ENCODE assay signal across 23 cellular contexts in the genomic region with DNA sequence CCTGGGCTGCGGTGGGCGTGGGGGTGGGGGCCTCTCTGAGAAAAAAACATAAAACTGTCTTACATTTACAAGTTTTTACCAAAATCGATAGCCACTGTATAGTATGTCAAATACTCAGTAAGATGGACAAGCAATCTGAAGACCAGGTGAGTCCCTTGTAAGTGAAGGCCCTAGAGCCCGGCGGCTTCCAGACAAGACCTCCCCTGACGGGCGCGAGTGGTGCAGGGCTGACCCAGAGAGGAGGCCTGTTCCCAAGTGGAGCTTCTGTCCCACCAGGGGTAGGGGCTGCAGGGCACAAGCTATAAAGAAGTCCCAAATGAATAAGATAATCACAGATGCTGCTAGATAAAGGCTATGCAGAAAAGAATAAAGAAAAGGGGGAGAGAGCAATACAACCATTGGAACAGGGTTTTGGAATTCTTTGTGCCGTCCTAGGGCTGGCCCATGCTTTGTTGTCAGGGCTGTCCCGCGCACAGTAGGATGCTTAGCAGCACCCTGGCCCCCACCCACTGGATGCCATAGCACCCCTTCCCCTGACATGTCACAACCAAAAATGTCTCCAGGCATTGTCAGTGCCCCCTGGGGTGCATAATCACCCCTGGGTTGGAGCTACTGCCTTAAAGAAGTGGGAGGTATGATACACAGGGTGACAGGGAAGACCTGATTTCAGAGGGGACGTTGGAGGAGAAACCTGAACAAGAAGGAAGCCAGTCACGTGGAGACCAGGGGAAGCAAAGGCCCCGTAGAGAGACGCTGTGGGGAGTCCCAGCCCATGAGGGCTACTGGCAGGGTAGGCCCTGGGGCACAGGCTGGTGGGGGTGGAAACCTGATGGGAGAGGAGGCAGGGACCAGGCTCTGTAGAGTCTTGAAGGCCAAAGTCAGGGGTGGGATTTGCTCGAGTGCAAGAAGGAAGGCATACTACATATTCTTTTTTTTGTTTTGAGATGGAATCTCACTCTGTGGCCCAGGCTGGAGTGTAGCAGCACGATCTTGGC. TPM values are rescaled to one million over a fixed set of nuclear protein-coding genes. Genes with fewer than 3 reads are reported as not detected.
DNase-seq lines count a peak whose midpoint lies in the region; ATAC-seq and TF ChIP-seq lines count a peak whose summit lies in the region.
"Had no signal": no experiment of that assay in that cellular context is flagged by ENCODE, and none has a peak within 500 bp of the region (broad histone marks: within the 10 kb centered on the region; RNA-seq: fewer than 3 reads in every experiment).

No MANE protein-coding gene starts in this region.

- no peak overlapping the region for H3K27ac Mint-ChIP-seq in natural killer cell treated with Interleukin-12 subunit alpha and Interleukin-12 subunit beta and Interleukin-15 and Interleukin-18, amount 100 ng/mL, for 72 hours
- H3K27ac Mint-ChIP-seq in natural killer cell (no peak overlapping the region), neural crest cell (ENCODE audit: unreplicated experiment) (peak overlapping the region; percentile 8)
- H3K27ac Mint-ChIP-seq in dendritic cell treated with granulocyte-macrophage colony-stimulating factor and Interleukin-4, amounts not matched to agents 40 ng/mL and 50 ng/mL, for 4 days: peak overlapping the region; percentile 28
- H3K27ac Mint-ChIP-seq: activated CD4-positive, alpha-beta T cell treated with anti-CD3 and anti-CD28 coated beads, Interleukin-2, amount 10 ng/mL, durations not matched to agents 24 days and 14 days; activated naive CD8-positive, alpha-beta T cell; B cell; WTC11 had no signal

- no peaks in the 10 kb centered on the region for H3K36me3 Mint-ChIP-seq in natural killer cell treated with Interleukin-12 subunit alpha and Interleukin-12 subunit beta and Interleukin-15 and Interleukin-18, amount 100 ng/mL, for 72 hours
- H3K36me3 Mint-ChIP-seq in natural killer cell (no peaks in the 10 kb centered on the region), neural crest cell (ENCODE audit: low read depth) (no peaks in the 10 kb centered on the region)
- H3K36me3 Mint-ChIP-seq in dendritic cell treated with granulocyte-macrophage colony-stimulating factor and Interleukin-4, amounts not matched to agents 40 ng/mL and 50 ng/mL, for 4 days (ENCODE audit: low read depth): peaks cover 16% of the 10 kb centered on the region
- H3K36me3 Mint-ChIP-seq: activated naive CD8-positive, alpha-beta T cell; WTC11 had no signal

- H3K27me3 Mint-ChIP-seq in natural killer cell treated with Interleukin-12 subunit alpha and Interleukin-12 subunit beta and Interleukin-15 and Interleukin-18, amount 100 ng/mL, for 72 hours: peaks cover 5 to 8% of the 10 kb centered on the region in 2 donors
- H3K27me3 Mint-ChIP-seq in natural killer cell (ENCODE audit: low read depth in 2 of 2) (peaks cover 4 to 6% of the 10 kb centered on the region in 2 donors), neural crest cell (ENCODE audit: low read depth) (peaks cover 3% of the 10 kb centered on the region)
- H3K27me3 Mint-ChIP-seq in dendritic cell treated with granulocyte-macrophage colony-stimulating factor and Interleukin-4, amounts not matched to agents 40 ng/mL and 50 ng/mL, for 4 days: peaks cover 19% of the 10 kb centered on the region
- H3K27me3 Mint-ChIP-seq: activated naive CD8-positive, alpha-beta T cell; B cell had no signal

- TF ChIP-seq CTCF in natural killer cell (IDR thresholded peaks at IDR 0.05) (no peak), neural crest cell (conservative IDR thresholded peaks at IDR 0.05) (no peak)

- peak; percentile 34 to 41 for ATAC-seq in natural killer cell treated with Interleukin-12 subunit alpha and Interleukin-12 subunit beta and Interleukin-15 and Interleukin-18, amount 100 ng/mL, for 72 hours
- no peak for ATAC-seq in natural killer cell
- ATAC-seq in sciatic nerve: no peak
- ATAC-seq: left lobe of liver; stimulated activated naive CD8-positive, alpha-beta T cell treated with anti-CD3 and anti-CD28 coated beads, Interleukin-15, Interleukin-2, amounts not matched to agents 100 U/mL and 50 U/mL, for 24 hours; WTC11 had no signal

- H3K4me1 Mint-ChIP-seq in natural killer cell treated with Interleukin-12 subunit alpha and Interleukin-12 subunit beta and Interleukin-15 and Interleukin-18, amount 100 ng/mL, for 72 hours (ENCODE audit: low read depth in 2 of 2): no peaks in the 10 kb centered on the region
- H3K4me1 Mint-ChIP-seq in natural killer cell (no peaks in the 10 kb centered on the region), neural crest cell (peaks cover 14% of the 10 kb centered on the region)
- peaks cover 48% of the 10 kb centered on the region for H3K4me1 Mint-ChIP-seq in dendritic cell treated with granulocyte-macrophage colony-stimulating factor and Interleukin-4, amounts not matched to agents 40 ng/mL and 50 ng/mL, for 4 days (ENCODE audit: low read depth)
- H3K4me1 Mint-ChIP-seq: activated CD4-positive, alpha-beta T cell treated with anti-CD3 and anti-CD28 coated beads, Interleukin-2, amount 10 ng/mL, durations not matched to agents 24 days and 14 days had no signal

- no peaks in the 10 kb centered on the region for H3K9me3 Mint-ChIP-seq in natural killer cell treated with Interleukin-12 subunit alpha and Interleukin-12 subunit beta and Interleukin-15 and Interleukin-18, amount 100 ng/mL, for 72 hours
- H3K9me3 Mint-ChIP-seq in natural killer cell (no peaks in the 10 kb centered on the region), neural crest cell (no peaks in the 10 kb centered on the region)
- H3K9me3 Mint-ChIP-seq in dendritic cell treated with granulocyte-macrophage colony-stimulating factor and Interleukin-4, amounts not matched to agents 40 ng/mL and 50 ng/mL, for 4 days: no peaks in the 10 kb centered on the region
- H3K9me3 Mint-ChIP-seq: activated CD4-positive, alpha-beta T cell treated with anti-CD3 and anti-CD28 coated beads, Interleukin-2, amount 10 ng/mL, durations not matched to agents 24 days and 14 days; WTC11 had no signal

- H3K4me3 Mint-ChIP-seq in natural killer cell treated with Interleukin-12 subunit alpha and Interleukin-12 subunit beta and Interleukin-15 and Interleukin-18, amount 100 ng/mL, for 72 hours: no peak overlapping the region
- H3K4me3 Mint-ChIP-seq in natural killer cell (no peak overlapping the region), neural crest cell (no peak overlapping the region)
- no peak overlapping the region for H3K4me3 Mint-ChIP-seq in dendritic cell treated with granulocyte-macrophage colony-stimulating factor and Interleukin-4, amounts not matched to agents 40 ng/mL and 50 ng/mL, for 4 days
- H3K4me3 Mint-ChIP-seq: activated CD4-positive, alpha-beta T cell treated with anti-CD3 and anti-CD28 coated beads, Interleukin-2, amount 10 ng/mL, durations not matched to agents 24 days and 14 days; activated naive CD8-positive, alpha-beta T cell; B cell; WTC11 had no signal

- intact Hi-C loops in natural killer cell (cut with micrococcal nuclease) (no loop called here), sciatic nerve (cut with DNase I) (no loop called here)
- intact Hi-C loops in dendritic cell treated with granulocyte-macrophage colony-stimulating factor and Interleukin-4, amounts not matched to agents 40 ng/mL and 50 ng/mL, for 4 days (cut with micrococcal nuclease): no loop called here

- no peak for DNase-seq in natural killer cell treated with Interleukin-12 subunit alpha and Interleukin-12 subunit beta and Interleukin-15 and Interleukin-18, amount 100 ng/mL, for 72 hours (ENCODE audit: low spot score)
- DNase-seq in natural killer cell: no peak
- DNase-seq in neural crest cell (ENCODE audit: low read depth, low spot score): no peak
- DNase-seq in sciatic nerve (ENCODE audit: low spot score): no peak
- DNase-seq in NOMO-1 treated with dmso at 0.1 percent for 144 hours (lab: John Stamatoyannopoulos, UW; ENCODE audit: unreplicated experiment): no peak
- no peak for DNase-seq in AML-193 (lab: John Stamatoyannopoulos, UW)
- DNase-seq: activated CD4-positive, alpha-beta T cell treated with anti-CD3 and anti-CD28 coated beads, Interleukin-2, amount 10 ng/mL, durations not matched to agents 24 days and 14 days; effector memory CD4-positive, alpha-beta T cell; Karpas-422; NCI-H1436; NCI-H2081 treated with DMSO at 0.1 percent for 48 hours; NCI-H345; NCI-H748 treated with DMSO at 0.1 percent for 48 hours; small intestine; stimulated activated CD4-positive, alpha-beta T cell treated with anti-CD3 and anti-CD28 coated beads, Interleukin-1b, Interleukin-23, amount 100 ng/mL, for 48 hours; stimulated activated naive CD8-positive, alpha-beta T cell treated with anti-CD3 and anti-CD28 coated beads, Interleukin-15, Interleukin-2, amounts not matched to agents 100 U/mL and 50 U/mL, for 24 hours; T-helper 1 cell had no signal

RNA-seq across cellular contexts. Expression of a gene that starts 43.1 kb away (rescaled TPM):
- under 1 TPM in 1 of 2 donors, not detected in 1; 0.95 TPM for total RNA-seq in natural killer cell treated with Interleukin-12 subunit alpha and Interleukin-12 subunit beta and Interleukin-15 and Interleukin-18, amount 100 ng/mL, for 72 hours
- total RNA-seq in natural killer cell: 10 to 100 TPM in 1 of 3 donors, 1 to 10 TPM in 2; 1.9 to 11.9 (median 8.7) TPM
- total RNA-seq in neural crest cell: 1.3 and 1.5 TPM in 2 replicates
- 31.7 TPM for total RNA-seq in sciatic nerve
- total RNA-seq: activated CD8-positive, alpha-beta memory T cell treated with anti-CD3 and anti-CD28 coated beads for 36 hours had no signal

Comparison
In these comparisons a context has a peak if more than half of its experiments do, and no peak if none do; other contexts are left out.
1. ATAC-seq: peak in natural killer cell treated with Interleukin-12 subunit alpha and Interleukin-12 subunit beta and Interleukin-15 and Interleukin-18, amount 100 ng/mL, for 72 hours (2 of 2); none in natural killer cell (0 of 3) and sciatic nerve (single experiment).
2. H3K27ac Mint-ChIP-seq: peak in dendritic cell treated with granulocyte-macrophage colony-stimulating factor and Interleukin-4, amounts not matched to agents 40 ng/mL and 50 ng/mL, for 4 days (single experiment) and neural crest cell (single experiment); none in natural killer cell treated with Interleukin-12 subunit alpha and Interleukin-12 subunit beta and Interleukin-15 and Interleukin-18, amount 100 ng/mL, for 72 hours (0 of 2) and natural killer cell (0 of 2).